1 cellular context compared by ENCODE assay signal in the genomic region with DNA sequence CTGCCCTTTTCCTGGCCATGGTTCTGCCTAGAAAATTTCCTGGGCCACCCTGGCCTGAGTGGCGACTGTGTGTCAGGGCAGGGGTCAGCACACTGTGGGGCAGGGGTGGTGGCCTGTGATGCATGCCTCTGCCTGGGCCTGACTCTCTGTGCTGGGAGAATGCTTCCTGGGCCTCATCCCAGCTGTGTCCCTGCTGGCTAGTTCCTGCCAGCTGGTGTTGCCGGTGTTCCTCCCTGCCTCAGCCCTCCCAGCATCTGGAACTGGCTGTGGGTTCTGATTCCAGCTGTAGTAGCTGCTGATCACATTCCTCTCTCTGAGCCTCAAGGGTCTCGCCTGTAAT.
TF ChIP-seq lines count a peak whose summit lies in the region.

No MANE protein-coding gene starts in this region.

TF ChIP-seq in SK-N-SH treated with all-trans-retinoic acid at 6 μM for 48 hours, 23 proteins besides CTCF, POLR2A, EP300 and RAD21 (continued from another document):
- TF ChIP-seq PATZ1 (CRISPR knock-in tag; IDR thresholded peaks at IDR 0.05; ENCODE audit: borderline replicate concordance) (no peak), GLIS3 (CRISPR knock-in tag; IDR thresholded peaks at IDR 0.05) (no peak), TCF4 (CRISPR knock-in tag; IDR thresholded peaks at IDR 0.05; ENCODE audit: borderline replicate concordance) (no peak)
TF ChIP-seq in SK-N-SH treated with all-trans-retinoic acid at 6 μM for 48 hours: peak in this region for 0.
